In the genomic region with DNA sequence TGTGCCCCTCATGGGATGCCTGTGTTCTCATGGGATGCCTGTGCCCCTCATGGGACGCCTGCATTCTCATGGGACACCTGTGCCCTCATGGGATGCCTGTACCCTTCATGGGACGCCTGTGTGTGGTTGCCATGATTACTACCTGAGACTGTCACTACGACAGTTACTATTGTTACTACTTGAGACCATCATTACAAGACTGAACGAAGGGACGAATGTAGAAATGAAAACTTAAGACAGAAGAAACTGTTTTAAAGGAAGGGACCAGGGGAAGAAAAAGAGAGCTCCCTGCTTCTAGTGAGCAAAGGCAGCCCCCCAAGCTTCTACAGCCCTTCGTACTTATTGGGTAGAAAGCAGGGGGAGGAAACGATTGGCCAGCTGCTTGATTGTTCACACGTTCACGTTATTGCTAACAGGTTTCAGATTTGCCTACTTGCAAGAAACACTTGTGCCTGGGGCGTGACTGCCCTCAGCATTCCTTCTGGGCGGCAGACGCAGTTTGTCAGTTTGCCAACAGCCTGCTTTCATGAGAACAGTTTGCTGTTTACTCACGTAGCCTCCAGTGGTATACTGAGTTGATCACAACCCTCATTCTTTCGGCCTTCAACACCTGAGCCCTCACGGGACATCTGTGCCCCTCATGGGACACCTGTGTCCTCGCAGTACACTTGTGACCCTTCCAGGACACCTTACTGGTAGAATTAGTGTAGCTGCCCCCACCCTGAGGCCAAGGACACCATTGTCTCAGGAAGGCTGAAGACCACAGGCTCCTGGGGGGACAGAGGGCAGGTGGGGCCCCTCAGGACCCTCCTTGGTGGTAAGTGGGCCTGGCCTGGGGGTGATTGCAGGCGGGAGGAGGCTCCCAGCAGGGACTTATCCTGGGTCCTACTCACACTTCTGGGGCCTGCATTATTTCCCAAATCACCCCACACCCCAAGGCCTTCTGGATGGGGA, we compare ENCODE assay signal across 8 cellular contexts. TPM values are rescaled to one million over a fixed set of nuclear protein-coding genes. Genes with fewer than 3 reads are reported as not detected.
DNase-seq lines count a peak whose midpoint lies in the region; ATAC-seq and TF ChIP-seq lines count a peak whose summit lies in the region.

No MANE protein-coding gene starts in this region.

- H3K4me1 Mint-ChIP-seq in activated CD4-positive, alpha-beta T cell treated with anti-CD3 and anti-CD28 coated beads for 36 hours, result peaks cover 20% of the 10 kb centered on the region

- intact Hi-C loops in activated CD4-positive, alpha-beta T cell treated with anti-CD3 and anti-CD28 coated beads for 36 hours (cut with DNase I, micrococcal nuclease), result loop anchor here in 1 of 2 experiments (2.0 kb wide), 1 partner anchor 21 kb away; no protein-coding TSS in a partner anchor
- intact Hi-C loops in thyroid gland (cut with DNase I), result no loop called here
- intact Hi-C loops in esophagus muscularis mucosa (cut with DNase I), result no loop called here

- no peak for TF ChIP-seq CTCF in RWPE2 (IDR thresholded peaks at IDR 0.05; ENCODE audit: poor library complexity, severe bottlenecking)
- peak in 2 of 6 experiments; percentile 15 to 25 for TF ChIP-seq CTCF in thyroid gland (IDR thresholded peaks at IDR 0.05)
- no peak for TF ChIP-seq CTCF in esophagus muscularis mucosa (IDR thresholded peaks at IDR 0.05)
- no peak for TF ChIP-seq CTCF in gastroesophageal sphincter (IDR thresholded peaks at IDR 0.05)

- H3K4me3 ChIP-seq in RWPE2 (ENCODE audit: severe bottlenecking) (no peak overlapping the region), thyroid gland (replicated peaks in 1 of 3) (no peak overlapping the region), esophagus muscularis mucosa (no peak overlapping the region), gastroesophageal sphincter (no peak overlapping the region)

- H3K27ac ChIP-seq in RWPE2 (ENCODE audit: poor library complexity, severe bottlenecking) (peak overlapping the region; percentile 95), thyroid gland (peak overlapping the region; percentile 94 to 98 (median 97)), esophagus muscularis mucosa (replicated peaks in 1 of 4) (no peak overlapping the region), gastroesophageal sphincter (no peak overlapping the region), caudate nucleus (ENCODE audit: low read depth, low read length) (no peak overlapping the region)

- TF ChIP-seq POLR2A in thyroid gland (IDR thresholded peaks at IDR 0.05), result peak in 1 of 2 donors; percentile 70
- TF ChIP-seq POLR2A in esophagus muscularis mucosa (IDR thresholded peaks at IDR 0.05; ENCODE audit: low read depth), result no peak
- TF ChIP-seq POLR2A in gastroesophageal sphincter (IDR thresholded peaks at IDR 0.05), result no peak

- 25 to 43% methylated on average over 16 to 17 of the region's 17 CpGs for WGBS in thyroid gland, 2 donors
- WGBS in esophagus muscularis mucosa, result 76% methylated on average over 14 of the region's 17 CpGs
- 55 to 69% methylated on average over 6 to 10 of the region's 17 CpGs for WGBS in gastroesophageal sphincter (ENCODE audit: low coverage in 1 of 2), 2 donors

- H3K36me3 ChIP-seq in RWPE2 (ENCODE audit: low read depth), result no peaks in the 10 kb centered on the region
- no peaks in the 10 kb centered on the region for H3K36me3 ChIP-seq in thyroid gland
- H3K36me3 ChIP-seq in esophagus muscularis mucosa, result no peaks in the 10 kb centered on the region
- no peaks in the 10 kb centered on the region for H3K36me3 ChIP-seq in gastroesophageal sphincter

- ATAC-seq in activated CD4-positive, alpha-beta T cell treated with anti-CD3 and anti-CD28 coated beads for 36 hours, result no peak
- ATAC-seq in RWPE2 (ENCODE audit: low read depth) (peak; percentile 30), esophagus mucosa (peak; percentile 6), gastroesophageal sphincter (no peak)

- CTCF ChIA-PET in activated CD4-positive, alpha-beta T cell treated with anti-CD3 and anti-CD28 coated beads for 36 hours (lab: Charles Lee), result interaction anchor here (0.5 to 1.6 kb wide), 2 partner anchors 16 to 226 kb away, joined by 3 to 4 read pairs; no protein-coding TSS in a partner anchor

- H3K9me3 ChIP-seq in RWPE2 (ENCODE audit: severe bottlenecking), result no peaks in the 10 kb centered on the region
- H3K9me3 ChIP-seq in thyroid gland, result no peaks in the 10 kb centered on the region
- no peaks in the 10 kb centered on the region for H3K9me3 ChIP-seq in esophagus muscularis mucosa
- H3K9me3 ChIP-seq in gastroesophageal sphincter, result no peaks in the 10 kb centered on the region

- TF ChIP-seq EP300 in esophagus muscularis mucosa (IDR thresholded peaks at IDR 0.05), result no peak
- no peak for TF ChIP-seq EP300 in gastroesophageal sphincter (IDR thresholded peaks at IDR 0.05)

- POLR2A ChIA-PET in activated CD4-positive, alpha-beta T cell treated with anti-CD3 and anti-CD28 coated beads for 36 hours (lab: Charles Lee), result no interaction called here

- H3K27me3 ChIP-seq in RWPE2 (ENCODE audit: insufficient read depth, poor library complexity, severe bottlenecking) (no peaks in the 10 kb centered on the region), thyroid gland (no peaks in the 10 kb centered on the region), esophagus muscularis mucosa (peaks cover 0 to 16% (median 0%) of the 10 kb centered on the region in 4 donors), gastroesophageal sphincter (peaks cover 18% of the 10 kb centered on the region)

- peak overlapping the region; percentile 82 for H3K4me3 Mint-ChIP-seq in activated CD4-positive, alpha-beta T cell treated with anti-CD3 and anti-CD28 coated beads for 36 hours

- H3K9me3 Mint-ChIP-seq in activated CD4-positive, alpha-beta T cell treated with anti-CD3 and anti-CD28 coated beads for 36 hours (ENCODE audit: low read depth), result no peaks in the 10 kb centered on the region

- H3K27ac Mint-ChIP-seq in activated CD4-positive, alpha-beta T cell treated with anti-CD3 and anti-CD28 coated beads for 36 hours, result peak overlapping the region; percentile 90

- H3K4me1 ChIP-seq in RWPE2 (ENCODE audit: insufficient read depth, poor library complexity, severe bottlenecking), result peaks cover 19% of the 10 kb centered on the region
- peaks cover 18 to 39% of the 10 kb centered on the region in 2 donors for H3K4me1 ChIP-seq in thyroid gland
- peaks cover 0 to 7% (median 2%) of the 10 kb centered on the region in 4 donors for H3K4me1 ChIP-seq in esophagus muscularis mucosa
- no peaks in the 10 kb centered on the region for H3K4me1 ChIP-seq in gastroesophageal sphincter

- no peaks in the 10 kb centered on the region for H3K27me3 Mint-ChIP-seq in activated CD4-positive, alpha-beta T cell treated with anti-CD3 and anti-CD28 coated beads for 36 hours

- peak; percentile 65 for DNase-seq in activated CD4-positive, alpha-beta T cell treated with anti-CD3 and anti-CD28 coated beads for 36 hours
- DNase-seq in activated CD4-positive, alpha-beta T cell treated with anti-CD3 and anti-CD28 coated beads, Interleukin-2, amount 50 U/mL, for 4 hours, result no peak
- peak; percentile 91 for DNase-seq in RWPE2 (ENCODE audit: low spot score)
- DNase-seq in thyroid gland, result peak; percentile 98
- DNase-seq in esophagus muscularis mucosa (ENCODE audit: extremely low spot score), result no peak
- no peak for DNase-seq in caudate nucleus (lab: John Stamatoyannopoulos, UW)

- H3K36me3 Mint-ChIP-seq in activated CD4-positive, alpha-beta T cell treated with anti-CD3 and anti-CD28 coated beads for 36 hours (ENCODE audit: low read depth), result peaks cover 26% of the 10 kb centered on the region

RNA-seq across cellular contexts. Expression of a gene that starts 2.5 kb away (rescaled TPM):
- total RNA-seq in activated CD4-positive, alpha-beta T cell treated with anti-CD3 and anti-CD28 coated beads for 36 hours, result 10 to 100 TPM; 29.0 to 32.2 TPM
- total RNA-seq in esophagus mucosa (1.1 TPM), thyroid gland (1 to 10 TPM; 2.1 to 5.4 (median 3.4) TPM), esophagus muscularis mucosa (1 to 10 TPM in 3 of 4 donors, under 1 TPM in 1; 0.42 to 5.5 (median 2.4) TPM), gastroesophageal sphincter (1 to 10 TPM in 2 of 4 donors, under 1 TPM in 2; 0.20 to 1.9 (median 1.1) TPM)

RNA-seq across cellular contexts. Expression of a gene that starts 9.7 kb away (rescaled TPM):
- 10 to 100 TPM; 55.6 to 58.2 TPM for total RNA-seq in activated CD4-positive, alpha-beta T cell treated with anti-CD3 and anti-CD28 coated beads for 36 hours
- 37.5 TPM for total RNA-seq in esophagus mucosa
- total RNA-seq in thyroid gland, result 10 to 100 TPM; 30.8 to 48.5 (median 37.2) TPM
- 10 to 100 TPM; 26.2 to 33.6 (median 29.7) TPM for total RNA-seq in esophagus muscularis mucosa
- 10 to 100 TPM; 18.0 to 42.3 (median 29.2) TPM for total RNA-seq in gastroesophageal sphincter

RNA-seq across cellular contexts. Expression of a gene that starts 40.2 kb away (rescaled TPM):
- 10 to 100 TPM; 64.9 to 70.9 TPM for total RNA-seq in activated CD4-positive, alpha-beta T cell treated with anti-CD3 and anti-CD28 coated beads for 36 hours
- total RNA-seq in esophagus mucosa, result 105 TPM
- total RNA-seq in thyroid gland, result 1 to 10 TPM in 3 of 4 donors, under 1 TPM in 1; 0.88 to 4.6 (median 2.1) TPM
- total RNA-seq in esophagus muscularis mucosa, result 10 to 100 TPM in 1 of 4 donors, 1 to 10 TPM in 3; 4.3 to 13.8 (median 5.3) TPM
- 1 to 10 TPM; 1.2 to 9.3 (median 5.7) TPM for total RNA-seq in gastroesophageal sphincter

RNA-seq across cellular contexts. Expression of a gene that starts 48.4 kb away (rescaled TPM):
- under 1 TPM; 0.18 to 0.21 TPM for total RNA-seq in activated CD4-positive, alpha-beta T cell treated with anti-CD3 and anti-CD28 coated beads for 36 hours
- total RNA-seq in esophagus mucosa (not detected), thyroid gland (not detected), esophagus muscularis mucosa (under 1 TPM in 1 of 4 donors, not detected in 3; 0.17 TPM), gastroesophageal sphincter (not detected)

Comparison
In these comparisons a context has a peak if more than half of its experiments do, and no peak if none do; other contexts are left out.
1. DNase-seq: peak in activated CD4-positive, alpha-beta T cell treated with anti-CD3 and anti-CD28 coated beads for 36 hours (single experiment), RWPE2 (single experiment) and thyroid gland (2 of 2); none in activated CD4-positive, alpha-beta T cell treated with anti-CD3 and anti-CD28 coated beads, Interleukin-2, amount 50 U/mL, for 4 hours (0 of 2), esophagus muscularis mucosa (single experiment) and caudate nucleus (0 of 61).
2. ATAC-seq: peak in RWPE2 (single experiment) and esophagus mucosa (single experiment); none in activated CD4-positive, alpha-beta T cell treated with anti-CD3 and anti-CD28 coated beads for 36 hours (single experiment) and gastroesophageal sphincter (single experiment).
3. H3K27ac ChIP-seq: peak in RWPE2 (single experiment) and thyroid gland (3 of 3); none in esophagus muscularis mucosa (0 of 4), gastroesophageal sphincter (0 of 4) and caudate nucleus (single experiment).
4. RNA of a gene that starts 2.5 kb away (total RNA-seq): 29.0 to 32.2 TPM in activated CD4-positive, alpha-beta T cell treated with anti-CD3 and anti-CD28 coated beads for 36 hours; 2.1 to 5.4 TPM in thyroid gland, 0.42 to 5.5 TPM in esophagus muscularis mucosa, 0.20 to 1.9 TPM in gastroesophageal sphincter and 1.1 TPM in esophagus mucosa (single experiment); every median in the first group is over 4 times any median in the second.